In the genomic region with DNA sequence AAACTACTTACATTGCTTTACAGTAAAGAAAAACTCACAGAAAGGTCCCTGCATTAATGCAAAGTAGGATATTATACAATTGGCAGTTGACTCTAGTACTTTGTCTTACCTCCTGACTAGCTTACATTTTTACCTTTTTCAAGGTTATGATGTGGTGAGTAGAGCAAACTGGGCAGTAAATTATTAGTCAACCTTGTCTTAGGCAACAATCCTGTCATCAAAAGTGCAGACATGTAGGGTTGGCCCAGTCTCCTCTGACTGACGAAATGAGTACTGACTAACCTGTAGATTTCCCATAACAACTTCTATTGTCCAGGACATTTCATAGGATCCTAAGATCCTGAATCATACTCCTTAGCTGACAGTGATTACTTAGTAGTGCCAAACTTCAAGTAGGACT, we compare ENCODE assay signal across 1 cellular context.
TF ChIP-seq lines count a peak whose summit lies in the region.

No MANE protein-coding gene starts in this region.

TF ChIP-seq in HepG2, 621 proteins besides CTCF, POLR2A, EP300 and RAD21 (continued from another document):
- TF ChIP-seq, protein P1, sequence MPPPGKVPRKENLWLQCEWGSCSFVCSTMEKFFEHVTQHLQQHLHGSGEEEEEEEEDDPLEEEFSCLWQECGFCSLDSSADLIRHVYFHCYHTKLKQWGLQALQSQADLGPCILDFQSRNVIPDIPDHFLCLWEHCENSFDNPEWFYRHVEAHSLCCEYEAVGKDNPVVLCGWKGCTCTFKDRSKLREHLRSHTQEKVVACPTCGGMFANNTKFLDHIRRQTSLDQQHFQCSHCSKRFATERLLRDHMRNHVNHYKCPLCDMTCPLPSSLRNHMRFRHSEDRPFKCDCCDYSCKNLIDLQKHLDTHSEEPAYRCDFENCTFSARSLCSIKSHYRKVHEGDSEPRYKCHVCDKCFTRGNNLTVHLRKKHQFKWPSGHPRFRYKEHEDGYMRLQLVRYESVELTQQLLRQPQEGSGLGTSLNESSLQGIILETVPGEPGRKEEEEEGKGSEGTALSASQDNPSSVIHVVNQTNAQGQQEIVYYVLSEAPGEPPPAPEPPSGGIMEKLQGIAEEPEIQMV (CRISPR knock-in tag; IDR thresholded peaks at IDR 0.05; ENCODE audit: low read depth): no peak
- TF ChIP-seq SMAD3 (CRISPR knock-in tag; IDR thresholded peaks at IDR 0.05): 0 out of 2 replicates have a peak, but pooled peaks have one; percentile 29
- TF ChIP-seq HDAC2 (CRISPR knock-in tag; IDR thresholded peaks at IDR 0.05): peak; percentile 54
- TF ChIP-seq ZNF33A (CRISPR knock-in tag; IDR thresholded peaks at IDR 0.05; ENCODE audit: borderline replicate concordance): no peak
- 0 out of 2 replicates have a peak, but pooled peaks have one; percentile 33 for TF ChIP-seq GATAD1 (CRISPR knock-in tag; IDR thresholded peaks at IDR 0.05)
- TF ChIP-seq, protein P2, sequence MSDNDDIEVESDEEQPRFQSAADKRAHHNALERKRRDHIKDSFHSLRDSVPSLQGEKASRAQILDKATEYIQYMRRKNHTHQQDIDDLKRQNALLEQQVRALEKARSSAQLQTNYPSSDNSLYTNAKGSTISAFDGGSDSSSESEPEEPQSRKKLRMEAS (IDR thresholded peaks at IDR 0.05): no peak
